ENCODE assay signal across 1 cellular context in the genomic region with DNA sequence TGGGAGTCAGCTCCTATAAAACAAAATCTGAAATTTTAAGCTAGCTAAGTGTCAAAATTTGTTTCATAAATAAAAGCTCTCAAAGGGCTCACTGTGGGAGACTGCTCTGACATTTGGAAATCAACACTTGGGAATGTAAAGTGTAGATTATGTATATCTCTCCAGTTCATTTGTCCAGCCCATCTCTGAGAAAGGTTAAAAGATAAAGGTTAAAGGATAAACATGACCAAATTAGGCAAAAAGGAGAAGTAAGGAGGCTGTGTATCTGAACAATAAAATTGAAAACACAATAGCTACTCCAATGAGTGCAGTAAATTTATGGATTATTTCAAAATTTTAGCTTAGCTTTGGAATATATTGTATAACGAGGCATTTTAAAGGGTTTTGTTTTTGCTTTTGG.
TF ChIP-seq lines count a peak whose summit lies in the region.

No MANE protein-coding gene starts in this region.

TF ChIP-seq in K562, 482 proteins besides CTCF, POLR2A, EP300 and RAD21 (continued from another document):
- TF ChIP-seq, protein P1, sequence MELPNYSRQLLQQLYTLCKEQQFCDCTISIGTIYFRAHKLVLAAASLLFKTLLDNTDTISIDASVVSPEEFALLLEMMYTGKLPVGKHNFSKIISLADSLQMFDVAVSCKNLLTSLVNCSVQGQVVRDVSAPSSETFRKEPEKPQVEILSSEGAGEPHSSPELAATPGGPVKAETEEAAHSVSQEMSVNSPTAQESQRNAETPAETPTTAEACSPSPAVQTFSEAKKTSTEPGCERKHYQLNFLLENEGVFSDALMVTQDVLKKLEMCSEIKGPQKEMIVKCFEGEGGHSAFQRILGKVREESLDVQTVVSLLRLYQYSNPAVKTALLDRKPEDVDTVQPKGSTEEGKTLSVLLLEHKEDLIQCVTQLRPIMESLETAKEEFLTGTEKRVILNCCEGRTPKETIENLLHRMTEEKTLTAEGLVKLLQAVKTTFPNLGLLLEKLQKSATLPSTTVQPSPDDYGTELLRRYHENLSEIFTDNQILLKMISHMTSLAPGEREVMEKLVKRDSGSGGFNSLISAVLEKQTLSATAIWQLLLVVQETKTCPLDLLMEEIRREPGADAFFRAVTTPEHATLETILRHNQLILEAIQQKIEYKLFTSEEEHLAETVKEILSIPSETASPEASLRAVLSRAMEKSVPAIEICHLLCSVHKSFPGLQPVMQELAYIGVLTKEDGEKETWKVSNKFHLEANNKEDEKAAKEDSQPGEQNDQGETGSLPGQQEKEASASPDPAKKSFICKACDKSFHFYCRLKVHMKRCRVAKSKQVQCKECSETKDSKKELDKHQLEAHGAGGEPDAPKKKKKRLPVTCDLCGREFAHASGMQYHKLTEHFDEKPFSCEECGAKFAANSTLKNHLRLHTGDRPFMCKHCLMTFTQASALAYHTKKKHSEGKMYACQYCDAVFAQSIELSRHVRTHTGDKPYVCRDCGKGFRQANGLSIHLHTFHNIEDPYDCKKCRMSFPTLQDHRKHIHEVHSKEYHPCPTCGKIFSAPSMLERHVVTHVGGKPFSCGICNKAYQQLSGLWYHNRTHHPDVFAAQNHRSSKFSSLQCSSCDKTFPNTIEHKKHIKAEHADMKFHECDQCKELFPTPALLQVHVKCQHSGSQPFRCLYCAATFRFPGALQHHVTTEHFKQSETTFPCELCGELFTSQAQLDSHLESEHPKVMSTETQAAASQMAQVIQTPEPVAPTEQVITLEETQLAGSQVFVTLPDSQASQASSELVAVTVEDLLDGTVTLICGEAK (IDR thresholded peaks at IDR 0.05) = peak; percentile 69
- TF ChIP-seq, protein P1 (CRISPR knock-in tag; IDR thresholded peaks at IDR 0.05) = no peak
- peak; percentile 88 for TF ChIP-seq ARID1B (IDR thresholded peaks at IDR 0.05)
- TF ChIP-seq DPF2 (IDR thresholded peaks at IDR 0.05) = peak; percentile 62; the same call in 1 of the 2 replicates
- no peak for TF ChIP-seq PCBP2 (IDR thresholded peaks at IDR 0.05; ENCODE audit: low read depth, low read length, poor library complexity, severe bottlenecking)
- TF ChIP-seq NR2C2 (CRISPR knock-in tag; IDR thresholded peaks at IDR 0.05) = no peak
- peak; percentile 82 for TF ChIP-seq NR2C2 (tag; IDR thresholded peaks at IDR 0.05)
- peak; percentile 94 for TF ChIP-seq NR2C1 (IDR thresholded peaks at IDR 0.05)
- TF ChIP-seq NR2C1 (tag; IDR thresholded peaks at IDR 0.05) = peak; percentile 89
- TF ChIP-seq KDM1A (IDR thresholded peaks at IDR 0.05) = peak in 1 of 2 experiments; percentile 45; a peak in 1 of 4 replicates
- peak; percentile 91 for TF ChIP-seq SOX6 (IDR thresholded peaks at IDR 0.05)
- TF ChIP-seq TRIM24 (IDR thresholded peaks at IDR 0.05) = peak; percentile 43 to 55; a peak in 2 of 4 replicates
- peak; percentile 68; the same call in 1 of the 2 replicates for TF ChIP-seq SMARCA4 (IDR thresholded peaks at IDR 0.05)
- TF ChIP-seq, protein P2, sequence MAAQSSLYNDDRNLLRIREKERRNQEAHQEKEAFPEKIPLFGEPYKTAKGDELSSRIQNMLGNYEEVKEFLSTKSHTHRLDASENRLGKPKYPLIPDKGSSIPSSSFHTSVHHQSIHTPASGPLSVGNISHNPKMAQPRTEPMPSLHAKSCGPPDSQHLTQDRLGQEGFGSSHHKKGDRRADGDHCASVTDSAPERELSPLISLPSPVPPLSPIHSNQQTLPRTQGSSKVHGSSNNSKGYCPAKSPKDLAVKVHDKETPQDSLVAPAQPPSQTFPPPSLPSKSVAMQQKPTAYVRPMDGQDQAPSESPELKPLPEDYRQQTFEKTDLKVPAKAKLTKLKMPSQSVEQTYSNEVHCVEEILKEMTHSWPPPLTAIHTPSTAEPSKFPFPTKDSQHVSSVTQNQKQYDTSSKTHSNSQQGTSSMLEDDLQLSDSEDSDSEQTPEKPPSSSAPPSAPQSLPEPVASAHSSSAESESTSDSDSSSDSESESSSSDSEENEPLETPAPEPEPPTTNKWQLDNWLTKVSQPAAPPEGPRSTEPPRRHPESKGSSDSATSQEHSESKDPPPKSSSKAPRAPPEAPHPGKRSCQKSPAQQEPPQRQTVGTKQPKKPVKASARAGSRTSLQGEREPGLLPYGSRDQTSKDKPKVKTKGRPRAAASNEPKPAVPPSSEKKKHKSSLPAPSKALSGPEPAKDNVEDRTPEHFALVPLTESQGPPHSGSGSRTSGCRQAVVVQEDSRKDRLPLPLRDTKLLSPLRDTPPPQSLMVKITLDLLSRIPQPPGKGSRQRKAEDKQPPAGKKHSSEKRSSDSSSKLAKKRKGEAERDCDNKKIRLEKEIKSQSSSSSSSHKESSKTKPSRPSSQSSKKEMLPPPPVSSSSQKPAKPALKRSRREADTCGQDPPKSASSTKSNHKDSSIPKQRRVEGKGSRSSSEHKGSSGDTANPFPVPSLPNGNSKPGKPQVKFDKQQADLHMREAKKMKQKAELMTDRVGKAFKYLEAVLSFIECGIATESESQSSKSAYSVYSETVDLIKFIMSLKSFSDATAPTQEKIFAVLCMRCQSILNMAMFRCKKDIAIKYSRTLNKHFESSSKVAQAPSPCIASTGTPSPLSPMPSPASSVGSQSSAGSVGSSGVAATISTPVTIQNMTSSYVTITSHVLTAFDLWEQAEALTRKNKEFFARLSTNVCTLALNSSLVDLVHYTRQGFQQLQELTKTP (IDR thresholded peaks at IDR 0.05; ENCODE audit: low read depth in 1 of 2, partially characterized antibody in 2 of 2) = peak in 1 of 2 experiments; percentile 29
- TF ChIP-seq ZFP36 (IDR thresholded peaks at IDR 0.05; ENCODE audit: low read depth, low read length, partially characterized antibody) = peak; percentile 70
- TF ChIP-seq, protein P3, sequence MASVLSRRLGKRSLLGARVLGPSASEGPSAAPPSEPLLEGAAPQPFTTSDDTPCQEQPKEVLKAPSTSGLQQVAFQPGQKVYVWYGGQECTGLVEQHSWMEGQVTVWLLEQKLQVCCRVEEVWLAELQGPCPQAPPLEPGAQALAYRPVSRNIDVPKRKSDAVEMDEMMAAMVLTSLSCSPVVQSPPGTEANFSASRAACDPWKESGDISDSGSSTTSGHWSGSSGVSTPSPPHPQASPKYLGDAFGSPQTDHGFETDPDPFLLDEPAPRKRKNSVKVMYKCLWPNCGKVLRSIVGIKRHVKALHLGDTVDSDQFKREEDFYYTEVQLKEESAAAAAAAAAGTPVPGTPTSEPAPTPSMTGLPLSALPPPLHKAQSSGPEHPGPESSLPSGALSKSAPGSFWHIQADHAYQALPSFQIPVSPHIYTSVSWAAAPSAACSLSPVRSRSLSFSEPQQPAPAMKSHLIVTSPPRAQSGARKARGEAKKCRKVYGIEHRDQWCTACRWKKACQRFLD (CRISPR knock-in tag; IDR thresholded peaks at IDR 0.05) = 0 out of 2 replicates have a peak, but pooled peaks have one; percentile 34
- TF ChIP-seq SMAD1 (IDR thresholded peaks at IDR 0.05; ENCODE audit: low read depth, low read length, partially characterized antibody) = no peak
- TF ChIP-seq, protein P4, sequence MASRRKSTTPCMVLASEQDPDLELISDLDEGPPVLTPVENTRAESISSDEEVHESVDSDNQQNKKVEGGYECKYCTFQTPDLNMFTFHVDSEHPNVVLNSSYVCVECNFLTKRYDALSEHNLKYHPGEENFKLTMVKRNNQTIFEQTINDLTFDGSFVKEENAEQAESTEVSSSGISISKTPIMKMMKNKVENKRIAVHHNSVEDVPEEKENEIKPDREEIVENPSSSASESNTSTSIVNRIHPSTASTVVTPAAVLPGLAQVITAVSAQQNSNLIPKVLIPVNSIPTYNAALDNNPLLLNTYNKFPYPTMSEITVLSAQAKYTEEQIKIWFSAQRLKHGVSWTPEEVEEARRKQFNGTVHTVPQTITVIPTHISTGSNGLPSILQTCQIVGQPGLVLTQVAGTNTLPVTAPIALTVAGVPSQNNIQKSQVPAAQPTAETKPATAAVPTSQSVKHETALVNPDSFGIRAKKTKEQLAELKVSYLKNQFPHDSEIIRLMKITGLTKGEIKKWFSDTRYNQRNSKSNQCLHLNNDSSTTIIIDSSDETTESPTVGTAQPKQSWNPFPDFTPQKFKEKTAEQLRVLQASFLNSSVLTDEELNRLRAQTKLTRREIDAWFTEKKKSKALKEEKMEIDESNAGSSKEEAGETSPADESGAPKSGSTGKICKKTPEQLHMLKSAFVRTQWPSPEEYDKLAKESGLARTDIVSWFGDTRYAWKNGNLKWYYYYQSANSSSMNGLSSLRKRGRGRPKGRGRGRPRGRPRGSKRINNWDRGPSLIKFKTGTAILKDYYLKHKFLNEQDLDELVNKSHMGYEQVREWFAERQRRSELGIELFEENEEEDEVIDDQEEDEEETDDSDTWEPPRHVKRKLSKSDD (conservative IDR thresholded peaks at IDR 0.05; ENCODE audit: low read length) = no peak
- peak; percentile 61; the same call in 1 of the 2 replicates for TF ChIP-seq PML (IDR thresholded peaks at IDR 0.05; ENCODE audit: low read length)
- TF ChIP-seq, protein P5, sequence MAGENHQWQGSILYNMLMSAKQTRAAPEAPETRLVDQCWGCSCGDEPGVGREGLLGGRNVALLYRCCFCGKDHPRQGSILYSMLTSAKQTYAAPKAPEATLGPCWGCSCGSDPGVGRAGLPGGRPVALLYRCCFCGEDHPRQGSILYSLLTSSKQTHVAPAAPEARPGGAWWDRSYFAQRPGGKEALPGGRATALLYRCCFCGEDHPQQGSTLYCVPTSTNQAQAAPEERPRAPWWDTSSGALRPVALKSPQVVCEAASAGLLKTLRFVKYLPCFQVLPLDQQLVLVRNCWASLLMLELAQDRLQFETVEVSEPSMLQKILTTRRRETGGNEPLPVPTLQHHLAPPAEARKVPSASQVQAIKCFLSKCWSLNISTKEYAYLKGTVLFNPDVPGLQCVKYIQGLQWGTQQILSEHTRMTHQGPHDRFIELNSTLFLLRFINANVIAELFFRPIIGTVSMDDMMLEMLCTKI (IDR thresholded peaks at IDR 0.05; ENCODE audit: partially characterized antibody) = no peak
- TF ChIP-seq HMG20A (CRISPR knock-in tag; conservative IDR thresholded peaks at IDR 0.05) = no peak
- TF ChIP-seq NCOR1 (IDR thresholded peaks at IDR 0.05) = peak; percentile 71
